ENCODE assay signal across 28 cellular contexts in the genomic region with DNA sequence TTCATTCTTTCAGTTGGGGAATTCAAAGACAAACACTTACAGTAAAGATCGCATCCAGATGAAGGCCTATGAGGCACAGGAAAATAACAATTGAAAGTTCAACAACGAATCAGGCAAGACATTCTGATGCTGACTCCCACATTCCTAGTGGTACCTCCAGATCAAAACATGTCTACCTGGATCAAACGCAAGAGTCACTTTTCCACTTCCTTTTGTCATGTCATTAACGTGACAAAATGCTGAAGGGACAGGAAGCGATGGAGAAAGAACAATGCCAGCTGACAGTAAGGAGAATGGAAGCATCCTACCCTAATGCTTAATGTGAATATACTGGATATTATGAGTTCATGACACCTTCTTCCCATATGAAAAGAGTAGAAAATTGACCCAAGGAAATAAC.
"Had no signal": no experiment of that assay in that cellular context is flagged by ENCODE, and none has a peak within 500 bp of the region (broad histone marks: within the 10 kb centered on the region; RNA-seq: fewer than 3 reads in every experiment).

No MANE protein-coding gene starts in this region.

- H3K4me3 ChIP-seq: stomach, suprapubic skin, testis, thoracic aorta, thyroid gland, tibial artery, tibial nerve, transverse colon, upper lobe of left lung, upper lobe of right lung, uterus, vagina had no signal

- H3K27ac ChIP-seq: stomach, suprapubic skin, testis, thoracic aorta, thyroid gland, tibial artery, tibial nerve, transverse colon, upper lobe of left lung, upper lobe of right lung, uterus, vagina had no signal

- DNase-seq: stimulated activated CD4-positive, alpha-beta T cell treated with anti-CD3 and anti-CD28 coated beads, Interleukin-2, amount 100 ng/mL, for 48 hours; stimulated activated CD4-positive, alpha-beta T cell treated with anti-CD3 and anti-CD28 coated beads, Interleukin-4, amount 100 ng/mL, for 1 hour; stimulated activated CD4-positive, alpha-beta T cell treated with anti-CD3 and anti-CD28 coated beads, Interleukin-4, amount 100 ng/mL, for 24 hours; stimulated activated CD4-positive, alpha-beta T cell treated with anti-CD3 and anti-CD28 coated beads, Interleukin-4, amount 100 ng/mL, for 4 hours; stimulated activated CD8-positive, alpha-beta memory T cell treated with anti-CD3 and anti-CD28 coated beads, Interleukin-4, amount 100 ng/mL, for 48 hours; stimulated activated naive B cell treated with anti-CD40 and anti-IgM and Interleukin-4, amounts not matched to agents 10 μg/mL and 1 μg/mL and 100 μg/mL, for 72 hours; stimulated activated naive CD4-positive, alpha-beta T cell; stimulated activated naive CD4-positive, alpha-beta T cell treated with Interleukin-2 at 50 U/mL for 16 hours; stimulated activated naive CD8-positive, alpha-beta T cell treated with anti-CD3 and anti-CD28 coated beads, Interleukin-15, amount 100 ng/mL, for 72 hours; stimulated activated naive CD8-positive, alpha-beta T cell treated with anti-CD3 and anti-CD28 coated beads, Interleukin-15, Interleukin-2, amounts not matched to agents 100 U/mL and 50 U/mL, for 24 hours; stomach; substantia nigra; testis; thyroid gland; tibial artery; transverse colon; trophoblast cell; upper lobe of right lung; uterus had no signal

- H3K36me3 ChIP-seq: stomach, suprapubic skin, thoracic aorta, thyroid gland, tibial artery, tibial nerve, transverse colon, upper lobe of left lung, upper lobe of right lung, uterus, vagina had no signal

- H3K4me3 Mint-ChIP-seq: stimulated activated effector memory CD8-positive, alpha-beta T cell treated with anti-CD3 and anti-CD28 coated beads, Interleukin-12 subunit alpha, Interleukin-12 subunit beta, amount 100 ng/mL, for 72 hours; stimulated activated memory B cell treated with anti-CD40 and anti-IgM and Interleukin-4, amounts not matched to agents 10 μg/mL and 1 μg/mL and 100 μg/mL, for 72 hours; stimulated activated naive B cell treated with anti-CD40 and anti-IgM and Interleukin-4, amounts not matched to agents 10 μg/mL and 1 μg/mL and 100 μg/mL, for 72 hours; stimulated activated naive CD8-positive, alpha-beta T cell treated with anti-CD3 and anti-CD28 coated beads, Interleukin-15, amount 100 ng/mL, for 72 hours; stimulated activated naive CD8-positive, alpha-beta T cell treated with anti-CD3 and anti-CD28 coated beads, Interleukin-15, Interleukin-2, amounts not matched to agents 100 ng/mL and 50 ng/mL, for 24 hours; type B pancreatic cell had no signal

- H3K27me3 ChIP-seq: stomach, suprapubic skin, testis, thyroid gland, tibial artery, tibial nerve, transverse colon, upper lobe of left lung, upper lobe of right lung, uterus, vagina had no signal

- H3K4me1 Mint-ChIP-seq: stimulated activated effector memory CD8-positive, alpha-beta T cell treated with anti-CD3 and anti-CD28 coated beads, Interleukin-12 subunit alpha, Interleukin-12 subunit beta, amount 100 ng/mL, for 72 hours; stimulated activated memory B cell treated with anti-CD40 and anti-IgM and Interleukin-4, amounts not matched to agents 10 μg/mL and 1 μg/mL and 100 μg/mL, for 72 hours; stimulated activated naive B cell treated with anti-CD40 and anti-IgM and Interleukin-4, amounts not matched to agents 10 μg/mL and 1 μg/mL and 100 μg/mL, for 72 hours; stimulated activated naive CD8-positive, alpha-beta T cell treated with anti-CD3 and anti-CD28 coated beads, Interleukin-15, amount 100 ng/mL, for 72 hours had no signal

- H3K4me1 ChIP-seq: stomach, testis, thyroid gland, tibial artery, tibial nerve, transverse colon, upper lobe of left lung, upper lobe of right lung, uterus, vagina had no signal

- H3K36me3 Mint-ChIP-seq: stimulated activated effector memory CD8-positive, alpha-beta T cell treated with anti-CD3 and anti-CD28 coated beads, Interleukin-12 subunit alpha, Interleukin-12 subunit beta, amount 100 ng/mL, for 72 hours; stimulated activated memory B cell treated with anti-CD40 and anti-IgM and Interleukin-4, amounts not matched to agents 10 μg/mL and 1 μg/mL and 100 μg/mL, for 72 hours; stimulated activated naive B cell treated with anti-CD40 and anti-IgM and Interleukin-4, amounts not matched to agents 10 μg/mL and 1 μg/mL and 100 μg/mL, for 72 hours; type B pancreatic cell had no signal

- H3K27ac Mint-ChIP-seq: stimulated activated effector memory CD8-positive, alpha-beta T cell treated with anti-CD3 and anti-CD28 coated beads, Interleukin-12 subunit alpha, Interleukin-12 subunit beta, amount 100 ng/mL, for 72 hours; stimulated activated memory B cell treated with anti-CD40 and anti-IgM and Interleukin-4, amounts not matched to agents 10 μg/mL and 1 μg/mL and 100 μg/mL, for 72 hours; stimulated activated naive B cell treated with anti-CD40 and anti-IgM and Interleukin-4, amounts not matched to agents 10 μg/mL and 1 μg/mL and 100 μg/mL, for 72 hours; stimulated activated naive CD8-positive, alpha-beta T cell treated with anti-CD3 and anti-CD28 coated beads, Interleukin-15, amount 100 ng/mL, for 72 hours; stimulated activated naive CD8-positive, alpha-beta T cell treated with anti-CD3 and anti-CD28 coated beads, Interleukin-15, Interleukin-2, amounts not matched to agents 100 ng/mL and 50 ng/mL, for 24 hours; type B pancreatic cell had no signal

- H3K9me3 ChIP-seq: stomach, suprapubic skin, testis, thoracic aorta, thyroid gland, tibial artery, tibial nerve, upper lobe of left lung, upper lobe of right lung, uterus, vagina had no signal

- H3K27me3 Mint-ChIP-seq: stimulated activated memory B cell treated with anti-CD40 and anti-IgM and Interleukin-4, amounts not matched to agents 10 μg/mL and 1 μg/mL and 100 μg/mL, for 72 hours; stimulated activated naive B cell treated with anti-CD40 and anti-IgM and Interleukin-4, amounts not matched to agents 10 μg/mL and 1 μg/mL and 100 μg/mL, for 72 hours; stimulated activated naive CD8-positive, alpha-beta T cell treated with anti-CD3 and anti-CD28 coated beads, Interleukin-15, amount 100 ng/mL, for 72 hours; stimulated activated naive CD8-positive, alpha-beta T cell treated with anti-CD3 and anti-CD28 coated beads, Interleukin-15, Interleukin-2, amounts not matched to agents 100 ng/mL and 50 ng/mL, for 24 hours had no signal
